ENCODE assay signal across 14 cellular contexts in genomic region chr21:42925114-42925907, GRCh38. TPM values are rescaled to one million over a fixed set of nuclear protein-coding genes. Genes with fewer than 3 reads are reported as not detected.
DNase-seq lines count a peak whose midpoint lies in the region; ATAC-seq and TF ChIP-seq lines count a peak whose summit lies in the region.
"Had no signal": no experiment of that assay in that cellular context is flagged by ENCODE, and none has a peak within 500 bp of the region (broad histone marks: within the 10 kb centered on the region; RNA-seq: fewer than 3 reads in every experiment).

Gene ERVH48-1, minus strand, starts transcription at chr21:42925630. Its CDS starts 6,624 bp downstream, at chr21:42919006.

- H3K27me3 Mint-ChIP-seq in CD4-positive, alpha-beta T cell, result no peaks in the 10 kb centered on the region
- no peaks in the 10 kb centered on the region for H3K27me3 Mint-ChIP-seq in activated T-helper 1 cell treated with anti-CD3 and anti-CD28 coated beads, Interleukin-12 subunit alpha, Interleukin-12 subunit beta, Interleukin-2, Interleukin-4 antibody, amounts not matched to agents 30 ng/mL and 10 ng/mL and 1 ng/mL, durations not matched to agents 14 hours and 24 hours and 36 hours (ENCODE audit: insufficient read depth)
- H3K27me3 Mint-ChIP-seq in memory B cell (no peaks in the 10 kb centered on the region), immature natural killer cell (ENCODE audit: low read depth in 3 of 3) (peaks cover 0 to 2% (median 0%) of the 10 kb centered on the region in 3 donors)

- H3K9me3 Mint-ChIP-seq in CD4-positive, alpha-beta T cell, result no peaks in the 10 kb centered on the region
- H3K9me3 Mint-ChIP-seq in activated T-helper 1 cell treated with anti-CD3 and anti-CD28 coated beads, Interleukin-12 subunit alpha, Interleukin-12 subunit beta, Interleukin-2, Interleukin-4 antibody, amounts not matched to agents 30 ng/mL and 10 ng/mL and 1 ng/mL, durations not matched to agents 14 hours and 24 hours and 36 hours, result no peaks in the 10 kb centered on the region
- H3K9me3 Mint-ChIP-seq in memory B cell, result no peaks in the 10 kb centered on the region
- H3K9me3 Mint-ChIP-seq in immature natural killer cell, result no peaks in the 10 kb centered on the region

- peak in 5 of 10 experiments; percentile 2 to 69 (median 17) for DNase-seq in CD4-positive, alpha-beta T cell
- DNase-seq in HL-60 (ENCODE audit: low read depth in 1 of 2, low spot score in 1 of 2) (no peak), memory B cell (ENCODE audit: low spot score in 2 of 2) (no peak), immature natural killer cell (no peak), SW 1271 (lab: John Stamatoyannopoulos, UW) (no peak), NCI-H146 (lab: John Stamatoyannopoulos, UW) (no peak), sciatic nerve (ENCODE audit: low spot score) (no peak)
- DNase-seq in activated T-helper 1 cell treated with anti-CD3 and anti-CD28 coated beads, Interleukin-12 subunit alpha, Interleukin-12 subunit beta, Interleukin-2, Interleukin-4 antibody, amounts not matched to agents 30 ng/mL and 10 ng/mL and 1 ng/mL, durations not matched to agents 14 hours and 24 hours and 36 hours (ENCODE audit: low spot score), result no peak
- DNase-seq: DMS 273 treated with DMSO at 0.1 percent for 48 hours; NCI-H524 treated with DMSO at 0.1 percent for 48 hours; stimulated activated CD4-positive, alpha-beta T cell treated with anti-CD3 and anti-CD28 coated beads, Interleukin-4, amount 100 ng/mL, for 4 hours; transverse colon had no signal

- H3K4me3 ChIP-seq in HL-60 (replicated peaks; ENCODE audit: insufficient read depth, low read length), result no peak within 1 kb of the TSS

- no peak within 1 kb of the TSS for H3K4me3 Mint-ChIP-seq in CD4-positive, alpha-beta T cell
- peak within 1 kb of the TSS; percentile 35 for H3K4me3 Mint-ChIP-seq in activated T-helper 1 cell treated with anti-CD3 and anti-CD28 coated beads, Interleukin-12 subunit alpha, Interleukin-12 subunit beta, Interleukin-2, Interleukin-4 antibody, amounts not matched to agents 30 ng/mL and 10 ng/mL and 1 ng/mL, durations not matched to agents 14 hours and 24 hours and 36 hours
- H3K4me3 Mint-ChIP-seq in memory B cell, result no peak within 1 kb of the TSS
- H3K4me3 Mint-ChIP-seq in immature natural killer cell, result no peak within 1 kb of the TSS

- no peaks in the 10 kb centered on the region for H3K9me3 ChIP-seq in CD4-positive, alpha-beta T cell (ENCODE audit: control insufficient read depth, low read length)
- H3K9me3 ChIP-seq: transverse colon had no signal

- TF ChIP-seq CTCF in CD4-positive, alpha-beta T cell (IDR thresholded peaks at IDR 0.05), result no peak
- TF ChIP-seq CTCF in HL-60 (IDR thresholded peaks at IDR 0.05; ENCODE audit: insufficient read depth, low read length), result no peak

- H3K4me1 Mint-ChIP-seq in CD4-positive, alpha-beta T cell (ENCODE audit: low read depth), result peaks cover 22% of the 10 kb centered on the region
- peaks cover 16% of the 10 kb centered on the region for H3K4me1 Mint-ChIP-seq in activated T-helper 1 cell treated with anti-CD3 and anti-CD28 coated beads, Interleukin-12 subunit alpha, Interleukin-12 subunit beta, Interleukin-2, Interleukin-4 antibody, amounts not matched to agents 30 ng/mL and 10 ng/mL and 1 ng/mL, durations not matched to agents 14 hours and 24 hours and 36 hours (ENCODE audit: low read depth)
- H3K4me1 Mint-ChIP-seq in memory B cell, result peaks cover 12% of the 10 kb centered on the region
- H3K4me1 Mint-ChIP-seq in immature natural killer cell, result peaks cover 11 to 13% of the 10 kb centered on the region in 2 donors

- no peaks in the 10 kb centered on the region for H3K36me3 Mint-ChIP-seq in CD4-positive, alpha-beta T cell (ENCODE audit: low read depth)
- no peaks in the 10 kb centered on the region for H3K36me3 Mint-ChIP-seq in activated T-helper 1 cell treated with anti-CD3 and anti-CD28 coated beads, Interleukin-12 subunit alpha, Interleukin-12 subunit beta, Interleukin-2, Interleukin-4 antibody, amounts not matched to agents 30 ng/mL and 10 ng/mL and 1 ng/mL, durations not matched to agents 14 hours and 24 hours and 36 hours (ENCODE audit: low read depth)
- H3K36me3 Mint-ChIP-seq in memory B cell (no peaks in the 10 kb centered on the region), immature natural killer cell (no peaks in the 10 kb centered on the region)

- CTCF ChIA-PET in CD4-positive, alpha-beta T cell (lab: Charles Lee), result no interaction called here

- POLR2A ChIA-PET in CD4-positive, alpha-beta T cell (lab: Charles Lee), result interaction anchor here (0.8 kb wide), 1 partner anchor 49 kb away, joined by 5 read pairs; the partner anchor contains the start of gene PKNOX1

- peak within 1 kb of the TSS; percentile 88 for H3K27ac Mint-ChIP-seq in CD4-positive, alpha-beta T cell
- peak within 1 kb of the TSS; percentile 67 for H3K27ac Mint-ChIP-seq in activated T-helper 1 cell treated with anti-CD3 and anti-CD28 coated beads, Interleukin-12 subunit alpha, Interleukin-12 subunit beta, Interleukin-2, Interleukin-4 antibody, amounts not matched to agents 30 ng/mL and 10 ng/mL and 1 ng/mL, durations not matched to agents 14 hours and 24 hours and 36 hours
- H3K27ac Mint-ChIP-seq in memory B cell, result peak within 1 kb of the TSS; percentile 53
- H3K27ac Mint-ChIP-seq in immature natural killer cell, result no peak within 1 kb of the TSS

- ATAC-seq in CD4-positive, alpha-beta T cell (ENCODE audit: poor library complexity), result peak; percentile 85
- ATAC-seq in memory B cell (ENCODE audit: low read depth) (no peak), sciatic nerve (no peak)

- no peak within 1 kb of the TSS for H3K27ac ChIP-seq in CD4-positive, alpha-beta T cell (ENCODE audit: low read depth, low read length)
- peak within 1 kb of the TSS; percentile 54 for H3K27ac ChIP-seq in HL-60 (replicated peaks)

- intact Hi-C loops in CD4-positive, alpha-beta T cell (cut with DNase I, micrococcal nuclease), result loop anchor here in 1 of 2 experiments (2.0 kb wide), 1 partner anchor 47 kb away; no protein-coding TSS in a partner anchor
- intact Hi-C loops in activated T-helper 1 cell treated with anti-CD3 and anti-CD28 coated beads, Interleukin-12 subunit alpha, Interleukin-12 subunit beta, Interleukin-2, Interleukin-4 antibody, amounts not matched to agents 30 ng/mL and 10 ng/mL and 1 ng/mL, durations not matched to agents 14 hours and 24 hours and 36 hours (cut with micrococcal nuclease), result no loop called here
- intact Hi-C loops in sciatic nerve (cut with DNase I), result no loop called here

- H3K27me3 ChIP-seq in CD4-positive, alpha-beta T cell (ENCODE audit: control insufficient read depth, insufficient read depth, low read length), result no peaks in the 10 kb centered on the region
- H3K27me3 ChIP-seq in HL-60 (ENCODE audit: insufficient read depth, poor library complexity, severe bottlenecking), result no peaks in the 10 kb centered on the region
- H3K27me3 ChIP-seq: transverse colon had no signal

RNA-seq across cellular contexts. Expression of gene ERVH48-1, which starts in this region (rescaled TPM):
- 1 to 10 TPM; 1.1 to 1.4 TPM for total RNA-seq in CD4-positive, alpha-beta T cell
- total RNA-seq in activated T-helper 1 cell treated with anti-CD3 and anti-CD28 coated beads, Interleukin-12 subunit alpha, Interleukin-12 subunit beta, Interleukin-2, Interleukin-4 antibody, amounts not matched to agents 30 ng/mL and 10 ng/mL and 1 ng/mL, durations not matched to agents 14 hours and 24 hours and 36 hours, result 0.22 and 0.26 TPM in 2 replicates
- not detected for polyA plus RNA-seq in immature natural killer cell
- total RNA-seq in sciatic nerve, result not detected
- total RNA-seq: LHCN-M2, osteoblast, transverse colon had no signal

Comparison
In these comparisons a context has a peak if more than half of its experiments do, and no peak if none do; other contexts are left out.
1. H3K27ac Mint-ChIP-seq: peak in CD4-positive, alpha-beta T cell (single experiment), activated T-helper 1 cell treated with anti-CD3 and anti-CD28 coated beads, Interleukin-12 subunit alpha, Interleukin-12 subunit beta, Interleukin-2, Interleukin-4 antibody, amounts not matched to agents 30 ng/mL and 10 ng/mL and 1 ng/mL, durations not matched to agents 14 hours and 24 hours and 36 hours (single experiment) and memory B cell (single experiment); none in immature natural killer cell (0 of 6).